19 cellular contexts compared by ENCODE assay signal in the genomic region with DNA sequence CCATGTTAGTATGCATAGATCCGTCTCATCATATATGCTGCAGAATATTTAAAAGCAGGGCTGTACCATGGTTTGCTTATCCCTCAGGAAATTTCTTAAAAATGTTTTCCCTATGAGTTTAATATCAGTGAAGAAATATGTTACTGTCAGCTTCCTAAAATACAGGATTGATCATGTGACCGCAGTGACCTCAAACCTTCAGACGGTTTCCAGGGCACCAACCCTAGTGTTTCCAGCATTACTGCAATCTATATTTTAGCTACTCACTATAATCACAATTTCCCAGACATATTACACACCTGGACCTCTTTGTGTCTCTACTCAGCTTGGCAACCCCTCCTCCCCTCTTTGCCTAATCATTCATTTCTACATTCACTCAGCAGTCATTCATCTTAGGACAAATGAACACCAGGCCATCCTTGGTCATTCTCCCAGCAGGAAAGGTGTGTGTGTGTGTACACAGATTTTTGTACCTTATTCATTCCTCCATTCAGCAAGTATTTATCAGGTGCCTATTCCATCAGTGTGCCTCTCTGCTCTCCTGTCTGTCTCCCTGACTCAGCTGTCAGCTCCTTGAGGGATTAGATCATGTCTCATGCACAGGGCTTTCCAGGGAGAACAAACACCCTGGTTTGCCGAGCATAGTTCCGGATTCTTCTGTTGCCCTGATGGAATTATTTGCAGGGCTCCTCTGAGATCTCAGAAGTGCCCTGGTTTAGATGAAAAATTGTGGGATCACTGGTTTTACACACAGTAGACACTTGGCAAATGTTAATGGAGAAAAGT. TPM values are rescaled to one million over a fixed set of nuclear protein-coding genes. Genes with fewer than 3 reads are reported as not detected.
DNase-seq lines count a peak whose midpoint lies in the region; ATAC-seq, FAIRE-seq and TF ChIP-seq lines count a peak whose summit lies in the region.
"Had no signal": no experiment of that assay in that cellular context is flagged by ENCODE, and none has a peak within 500 bp of the region (broad histone marks: within the 10 kb centered on the region; RNA-seq: fewer than 3 reads in every experiment).

No MANE protein-coding gene starts in this region.

- no peak overlapping the region for H2AFZ ChIP-seq in PC-3 (ENCODE audit: low read length)

- peak; percentile 16 for FAIRE-seq in GM12891 (lab: Jason Lieb, UNC)
- FAIRE-seq: endometrium had no signal

- no TSS peak for BruUV-seq in PC-3 (replicated peaks; lab: Mats Ljungman, UMichigan)

- no peaks in the 10 kb centered on the region for H3K27me3 ChIP-seq in PC-3 (ENCODE audit: low read length)
- H3K27me3 ChIP-seq: tibial nerve had no signal

- H3K4me3 ChIP-seq in PC-3 (ENCODE audit: low read length) = no peak overlapping the region
- H3K4me3 ChIP-seq: coronary artery, prostate gland, tibial nerve had no signal

- H3K9me3 ChIP-seq in PC-3 (ENCODE audit: low read length) = no peaks in the 10 kb centered on the region
- H3K9me3 ChIP-seq: prostate gland had no signal

- H3K9ac ChIP-seq in PC-3 (ENCODE audit: low read length) = no peak overlapping the region

- H3K36me3 ChIP-seq in PC-3 (ENCODE audit: low read depth, low read length) = no peaks in the 10 kb centered on the region
- H3K36me3 ChIP-seq: prostate gland, tibial nerve had no signal

- H3K4me1 ChIP-seq in PC-3 (ENCODE audit: insufficient read depth, low read length) = 0 out of 2 replicates have a peak, but pooled peaks cover 5% of the 10 kb centered on the region
- H3K4me1 ChIP-seq: prostate gland had no signal

- POLR2A ChIA-PET in PC-3 (lab: Charles Lee; ENCODE audit: unreplicated experiment) = no interaction called here

- no peak for ATAC-seq in PC-3
- ATAC-seq in sciatic nerve = no peak
- ATAC-seq: left ventricle myocardium superior had no signal

- no peak for TF ChIP-seq CTCF in PC-3 (conservative IDR thresholded peaks at IDR 0.05; ENCODE audit: low read depth, low read length)

- no peak overlapping the region for H3K27ac ChIP-seq in PC-3 (ENCODE audit: low read length)
- H3K27ac ChIP-seq: coronary artery, prostate gland had no signal

- H3K9me2 ChIP-seq in PC-3 (replicated peaks; ENCODE audit: low read length) = no peaks in the 10 kb centered on the region

- CTCF ChIA-PET in PC-3 (lab: Charles Lee) = no interaction called here

- no peaks in the 10 kb centered on the region for H4K20me1 ChIP-seq in PC-3 (ENCODE audit: low read length)

- intact Hi-C loops in PC-3 (cut with micrococcal nuclease) = no loop called here
- intact Hi-C loops in sciatic nerve (cut with DNase I) = loop anchor here (5.0 kb wide), 1 partner anchor 176 kb away; no protein-coding TSS in a partner anchor

- no peaks in the 10 kb centered on the region for H3F3A ChIP-seq in PC-3 (ENCODE audit: low read length, unreplicated experiment)

- TF ChIP-seq POLR2A in GM12891 (IDR thresholded peaks at IDR 0.05; ENCODE audit: low read depth, low read length) = no peak

- DNase-seq in GM12891 (ENCODE audit: insufficient read length, low spot score) (no peak), MV-4-11 (lab: John Stamatoyannopoulos, UW) (peak; percentile 54), amniotic epithelial cell (ENCODE audit: low read depth) (peak; percentile 47), mesenteric fat pad (ENCODE audit: low spot score) (peak; percentile 9), PC-3 (no peak), sciatic nerve (ENCODE audit: low spot score) (no peak), GM19238 (ENCODE audit: insufficient read length, low spot score) (no peak)
- DNase-seq: activated CD4-positive, alpha-beta T cell treated with anti-CD3 and anti-CD28 coated beads for 1 hour; activated naive CD8-positive, alpha-beta T cell treated with anti-CD3 and anti-CD28 coated beads for 36 hours; DMS79 treated with DMSO at 0.1 percent for 48 hours; HCEC 1CT; left ventricle myocardium superior; NCI-H1436; nephron progenitor cell; NK-92 treated with Interleukin-12 subunit alpha and Interleukin-12 subunit beta, amount 100 ng/mL, for 24 hours had no signal

- no peak overlapping the region for H3K4me2 ChIP-seq in PC-3 (ENCODE audit: low read length)

- no peaks in the 10 kb centered on the region for H3K79me2 ChIP-seq in PC-3 (ENCODE audit: low read length)

TF ChIP-seq in GM12891, 5 proteins besides CTCF, POLR2A, EP300 and RAD21:
- TF ChIP-seq POU2F2 (IDR thresholded peaks at IDR 0.05; ENCODE audit: low read depth, low read length) (no peak), PAX5 (IDR thresholded peaks at IDR 0.05; ENCODE audit: insufficient read depth, low read length, severe bottlenecking) (no peak), POLR2AphosphoS5 (IDR thresholded peaks at IDR 0.05; ENCODE audit: low read depth, low read length) (no peak), TAF1 (IDR thresholded peaks at IDR 0.05; ENCODE audit: low read depth, low read length) (no peak), SPI1 (IDR thresholded peaks at IDR 0.05; ENCODE audit: low read depth, low read length) (no peak)

RNA-seq across cellular contexts. Expression of a gene that starts 7.8 kb away (rescaled TPM):
- polyA plus RNA-seq in GM12891 (2012; ENCODE audit: low read depth, missing spikeins) = 92.5 TPM
- total RNA-seq in mesenteric fat pad (113 TPM), PC-3 (2014; rRNA removed) (283 and 336 TPM in 2 replicates), sciatic nerve (69.4 TPM)

RNA-seq across cellular contexts. Expression of a gene that starts 50.0 kb away (rescaled TPM):
- polyA plus RNA-seq in GM12891 (2012; ENCODE audit: low read depth, missing spikeins) = 9.0 TPM
- 37.7 TPM for total RNA-seq in mesenteric fat pad
- total RNA-seq in PC-3 (2014; rRNA removed) = 48.4 and 51.9 TPM in 2 replicates
- 40.8 TPM for total RNA-seq in sciatic nerve

RNA-seq across cellular contexts. Expression of a gene that starts 57.6 kb away (rescaled TPM):
- 0.28 TPM for polyA plus RNA-seq in GM12891 (2012; ENCODE audit: low read depth, missing spikeins)
- 4.0 TPM for total RNA-seq in mesenteric fat pad
- total RNA-seq in PC-3 (2014; rRNA removed) = 2.4 and 3.2 TPM in 2 replicates
- 21.2 TPM for total RNA-seq in sciatic nerve

Comparison
In these comparisons a context has a peak if more than half of its experiments do, and no peak if none do; other contexts are left out.
1. DNase-seq: peak in MV-4-11 (single experiment), amniotic epithelial cell (single experiment) and mesenteric fat pad (single experiment); none in GM12891 (single experiment), PC-3 (single experiment), sciatic nerve (single experiment) and GM19238 (single experiment).